18 cellular contexts compared by ENCODE assay signal in the genomic region with DNA sequence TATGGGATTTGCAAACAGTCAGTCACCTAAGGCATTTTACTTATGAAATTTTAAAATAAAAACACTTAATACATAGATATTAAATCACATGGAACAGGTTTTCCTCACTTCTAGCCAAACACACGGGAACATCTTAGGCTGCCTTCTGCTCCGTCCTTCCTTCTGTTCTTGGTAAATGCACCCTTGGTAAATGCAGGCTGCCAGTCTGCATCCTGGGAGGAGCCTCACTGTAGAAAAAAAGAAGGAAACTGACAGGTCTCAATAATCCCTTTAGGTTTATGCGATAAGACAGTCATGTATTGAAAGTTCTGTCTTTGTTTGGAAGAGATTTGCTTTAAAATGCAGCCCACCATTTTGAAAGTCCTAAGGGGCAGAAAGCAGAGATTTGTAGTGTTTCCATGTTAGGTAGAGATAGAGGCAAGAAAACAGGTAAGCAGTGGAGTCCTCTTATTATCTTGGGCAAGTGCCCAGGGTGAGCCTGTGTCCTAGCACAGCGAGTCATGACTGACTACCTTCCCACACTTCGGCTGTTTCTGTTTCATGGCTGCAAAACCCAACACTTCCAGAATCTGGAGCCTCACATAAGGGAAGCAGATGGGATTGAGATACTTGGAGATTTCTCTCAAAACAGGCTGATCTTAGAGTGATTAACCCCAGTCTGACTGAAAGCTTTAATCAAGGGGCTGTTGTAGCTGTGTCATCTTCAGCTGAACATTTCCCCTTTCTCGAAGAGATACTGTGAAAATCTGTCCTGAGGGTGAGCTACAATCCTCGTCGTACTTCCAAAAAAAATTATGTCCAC.
A peak's percentile ranks its signal among the peaks of the same experiment; 100 is the strongest.
DNase-seq lines count a peak whose midpoint lies in the region; ATAC-seq and TF ChIP-seq lines count a peak whose summit lies in the region.
"Had no signal": no experiment of that assay in that cellular context is flagged by ENCODE, and none has a peak within 500 bp of the region (broad histone marks: within the 10 kb centered on the region; RNA-seq: fewer than 3 reads in every experiment).

No MANE protein-coding gene starts in this region.

- H3K4me3 ChIP-seq in naive thymus-derived CD4-positive, alpha-beta T cell (ENCODE audit: low read length) = no peak overlapping the region

- H3K79me1 ChIP-seq in H9 (ENCODE audit: insufficient read depth, low read depth, low read length, poor library complexity, severe bottlenecking) = no peaks in the 10 kb centered on the region

- no peak overlapping the region for H2AFZ ChIP-seq in H9 (ENCODE audit: low read length)

- H3K27me3 Mint-ChIP-seq in H9 (ENCODE audit: low read depth) = peaks cover 2% of the 10 kb centered on the region; the same call in 1 of the 2 replicates
- H3K27me3 Mint-ChIP-seq in WTC11 (ENCODE audit: low read depth) = peaks cover 38% of the 10 kb centered on the region
- peaks cover 0 to 18% (median 0%) of the 10 kb centered on the region in 5 donors for H3K27me3 Mint-ChIP-seq in naive thymus-derived CD4-positive, alpha-beta T cell

- no peak overlapping the region for H3K4me2 ChIP-seq in H9 (ENCODE audit: insufficient read depth, insufficient read length, low read length)

- H2BK15ac ChIP-seq in H9 (ENCODE audit: low read depth, low read length) = 0 out of 2 replicates have a peak overlapping the region, but pooled peaks have one; percentile 65

- no peak for TF ChIP-seq CTCF in H9 (conservative IDR thresholded peaks at IDR 0.05)
- no peak for TF ChIP-seq CTCF in WTC11 (IDR thresholded peaks at IDR 0.05)

- H3K23ac ChIP-seq in H9 (ENCODE audit: insufficient read length, low read depth, low read length) = no peak overlapping the region

- H3T11ph ChIP-seq in H9 (ENCODE audit: low read length) = no peak overlapping the region

- H3K56ac ChIP-seq in H9 (ENCODE audit: insufficient read length, low read depth, low read length) = no peak overlapping the region

- no peaks in the 10 kb centered on the region for H3K23me2 ChIP-seq in H9 (ENCODE audit: insufficient read length, low read depth, low read length, poor library complexity, severe bottlenecking)

- ATAC-seq in WTC11 (peak; percentile 48), GM18498 (IDR thresholded peaks at IDR 0.05; ENCODE audit: unreplicated experiment) (no peak)
- no peak for ATAC-seq in naive thymus-derived CD4-positive, alpha-beta T cell
- ATAC-seq: activated CD8-positive, alpha-beta memory T cell treated with anti-CD3 and anti-CD28 coated beads, Interleukin-2, amount 10 ng/mL, durations not matched to agents 7 days and 5 days; natural killer cell treated with Interleukin-12 subunit alpha and Interleukin-12 subunit beta and Interleukin-15 and Interleukin-18, amount 100 ng/mL, for 72 hours; Right ventricle myocardium inferior had no signal

- H3K36me3 Mint-ChIP-seq in H9 (ENCODE audit: insufficient read depth in 1 of 3, low read depth in 3 of 3) = no peaks in the 10 kb centered on the region
- no peaks in the 10 kb centered on the region for H3K36me3 Mint-ChIP-seq in WTC11
- peaks cover 6 to 12% (median 9%) of the 10 kb centered on the region in 5 donors for H3K36me3 Mint-ChIP-seq in naive thymus-derived CD4-positive, alpha-beta T cell
- H3K36me3 Mint-ChIP-seq: activated CD8-positive, alpha-beta memory T cell treated with anti-CD3 and anti-CD28 coated beads, Interleukin-2, amount 10 ng/mL, durations not matched to agents 7 days and 5 days; CD4-positive, alpha-beta memory T cell; natural killer cell treated with Interleukin-12 subunit alpha and Interleukin-12 subunit beta and Interleukin-15 and Interleukin-18, amount 100 ng/mL, for 72 hours had no signal

- no peaks in the 10 kb centered on the region for H3K36me3 ChIP-seq in naive thymus-derived CD4-positive, alpha-beta T cell (ENCODE audit: control insufficient read depth in 2 of 3, insufficient read depth in 3 of 3, low read length in 3 of 3)

- H3K4me3 Mint-ChIP-seq in H9 (no peak overlapping the region), WTC11 (no peak overlapping the region)
- peak overlapping the region in 9 of 10 donors; percentile 47 to 76 (median 61) for H3K4me3 Mint-ChIP-seq in naive thymus-derived CD4-positive, alpha-beta T cell
- H3K4me3 Mint-ChIP-seq: activated CD8-positive, alpha-beta memory T cell treated with anti-CD3 and anti-CD28 coated beads, Interleukin-2, amount 10 ng/mL, durations not matched to agents 7 days and 5 days; natural killer cell treated with Interleukin-12 subunit alpha and Interleukin-12 subunit beta and Interleukin-15 and Interleukin-18, amount 100 ng/mL, for 72 hours had no signal

- CTCF ChIA-PET in WTC11 (lab: Charles Lee) = interaction anchor here (0.7 to 1.3 kb wide), 2 partner anchors 11 to 454 kb away, joined by 4 read pairs; no protein-coding TSS in a partner anchor
- CTCF ChIA-PET in naive thymus-derived CD4-positive, alpha-beta T cell (lab: Charles Lee) = no interaction called here

- H2BK20ac ChIP-seq in H9 (ENCODE audit: low read depth, low read length, poor library complexity, severe bottlenecking) = no peak overlapping the region

- WGBS in H9 (ENCODE audit: extremely low coverage, insufficient read length, low lambda C conversion rate) = no CpG with 5 or more reads among the region's 8 CpGs

- H4K20me1 ChIP-seq in H9 (ENCODE audit: control insufficient read depth, insufficient read depth, insufficient read length) = no peaks in the 10 kb centered on the region

- no peak overlapping the region for H4K8ac ChIP-seq in H9 (replicated peaks; ENCODE audit: insufficient read length, low read depth, low read length)

- H3K4me1 Mint-ChIP-seq in H9 = peaks cover 17 to 29% of the 10 kb centered on the region in 2 experiments
- H3K4me1 Mint-ChIP-seq in WTC11 = peaks cover 29% of the 10 kb centered on the region
- peaks cover 9 to 36% (median 29%) of the 10 kb centered on the region in 7 donors for H3K4me1 Mint-ChIP-seq in naive thymus-derived CD4-positive, alpha-beta T cell

- no peak overlapping the region for H3K14ac ChIP-seq in H9 (ENCODE audit: insufficient read depth, low read length)

- no peak overlapping the region for H2BK120ac ChIP-seq in H9 (ENCODE audit: low read depth, low read length, poor library complexity, severe bottlenecking)

- no peak overlapping the region for H3K4ac ChIP-seq in H9 (ENCODE audit: low read depth, low read length)

- intact Hi-C loops in naive thymus-derived CD4-positive, alpha-beta T cell (cut with micrococcal nuclease) = loop anchor here in 1 of 2 donors (1.0 kb wide), 2 partner anchors 12 to 26 kb away; no protein-coding TSS in a partner anchor

- no peak overlapping the region for H4K5ac ChIP-seq in H9 (ENCODE audit: insufficient read length, low read depth, low read length)

- no peak overlapping the region for H2BK5ac ChIP-seq in H9 (ENCODE audit: insufficient read length, low read length)

- DNase-seq in NOMO-1 treated with DMSO at 0.1 percent for 48 hours (lab: John Stamatoyannopoulos, UW; ENCODE audit: unreplicated experiment) (peak; percentile 7), NOMO-1 treated with dmso at 0.1 percent for 144 hours (lab: John Stamatoyannopoulos, UW; ENCODE audit: unreplicated experiment) (no peak), H9 (no peak), WTC11 (ENCODE audit: low spot score) (no peak), NCI-H1105 (lab: John Stamatoyannopoulos, UW) (no peak), HCEC 1CT (no peak)
- DNase-seq in naive thymus-derived CD4-positive, alpha-beta T cell = no peak
- DNase-seq: activated CD8-positive, alpha-beta memory T cell treated with anti-CD3 and anti-CD28 coated beads, Interleukin-2, amount 10 ng/mL, durations not matched to agents 7 days and 5 days; activated naive CD4-positive, alpha-beta T cell treated with anti-CD3 and anti-CD28 coated beads, Interleukin-2, amount 50 U/mL, for 16 hours; CD4-positive, alpha-beta memory T cell; effector memory CD4-positive, alpha-beta T cell; NCI-H1694; NCI-H774; stimulated activated CD4-positive, alpha-beta T cell treated with anti-CD3 and anti-CD28 coated beads, Interleukin-15, amount 100 ng/mL, for 24 hours; substantia nigra had no signal

- no peak overlapping the region for H2AK5ac ChIP-seq in H9 (ENCODE audit: insufficient read length, low read length)

- POLR2A ChIA-PET in WTC11 (lab: Charles Lee) = no interaction called here
- POLR2A ChIA-PET in naive thymus-derived CD4-positive, alpha-beta T cell (lab: Charles Lee) = no interaction called here

- H3K27ac Mint-ChIP-seq in H9 (peak overlapping the region in 1 of 3 experiments; percentile 39; a peak in 1 of 7 replicates), WTC11 (no peak overlapping the region)
- peak overlapping the region; percentile 61 to 97 (median 86) for H3K27ac Mint-ChIP-seq in naive thymus-derived CD4-positive, alpha-beta T cell
- H3K27ac Mint-ChIP-seq: activated CD8-positive, alpha-beta memory T cell treated with anti-CD3 and anti-CD28 coated beads, Interleukin-2, amount 10 ng/mL, durations not matched to agents 7 days and 5 days; CD4-positive, alpha-beta memory T cell; natural killer cell treated with Interleukin-12 subunit alpha and Interleukin-12 subunit beta and Interleukin-15 and Interleukin-18, amount 100 ng/mL, for 72 hours had no signal

- no peak overlapping the region for H4K91ac ChIP-seq in H9 (ENCODE audit: insufficient read length, low read depth, low read length)

- no peaks in the 10 kb centered on the region for H3K9me3 ChIP-seq in H9 (ENCODE audit: control insufficient read depth, low read depth, low read length)
- no peaks in the 10 kb centered on the region for H3K9me3 ChIP-seq in naive thymus-derived CD4-positive, alpha-beta T cell (ENCODE audit: control insufficient read depth in 2 of 3, low read length in 3 of 3)

- no peaks in the 10 kb centered on the region; a peak in 2 of 5 replicates for H3K9me3 Mint-ChIP-seq in H9
- H3K9me3 Mint-ChIP-seq in WTC11 = peaks cover 12% of the 10 kb centered on the region
- H3K9me3 Mint-ChIP-seq in naive thymus-derived CD4-positive, alpha-beta T cell = peaks cover 0 to 21% (median 15%) of the 10 kb centered on the region in 11 donors
- H3K9me3 Mint-ChIP-seq: natural killer cell treated with Interleukin-12 subunit alpha and Interleukin-12 subunit beta and Interleukin-15 and Interleukin-18, amount 100 ng/mL, for 72 hours had no signal

- H3K4me1 ChIP-seq in H9 (ENCODE audit: insufficient read depth, low read length) = no peaks in the 10 kb centered on the region; the same call in 1 of the 2 replicates
- peaks cover 0 to 25% of the 10 kb centered on the region in 2 donors for H3K4me1 ChIP-seq in naive thymus-derived CD4-positive, alpha-beta T cell (ENCODE audit: control insufficient read depth in 2 of 2, insufficient read depth in 2 of 2, low read length in 2 of 2)

- no peak overlapping the region for H3K27ac ChIP-seq in H9 (ENCODE audit: insufficient read length, low read depth, low read length)
- peak overlapping the region; percentile 10 for H3K27ac ChIP-seq in naive thymus-derived CD4-positive, alpha-beta T cell (ENCODE audit: low read depth, low read length)

- no peak overlapping the region for H3K9ac ChIP-seq in H9 (ENCODE audit: extremely low read depth, insufficient read length, low read length)

- no peaks in the 10 kb centered on the region for H3K27me3 ChIP-seq in H9 (ENCODE audit: insufficient read depth, low read length)
- peaks cover 0 to 4% of the 10 kb centered on the region in 2 donors for H3K27me3 ChIP-seq in naive thymus-derived CD4-positive, alpha-beta T cell (ENCODE audit: control insufficient read depth in 2 of 2, insufficient read depth in 2 of 2, low read length in 2 of 2)

- no peak overlapping the region for H3K18ac ChIP-seq in H9 (ENCODE audit: insufficient read length, low read depth, low read length)

- H3K79me2 ChIP-seq in H9 (ENCODE audit: insufficient read depth, low read length) = no peaks in the 10 kb centered on the region

- no peak overlapping the region for H2BK12ac ChIP-seq in H9 (ENCODE audit: insufficient read length, low read depth, low read length)

Comparison
In these comparisons a context has a peak if more than half of its experiments do, and no peak if none do; other contexts are left out.
1. H3K4me3 Mint-ChIP-seq: peak in naive thymus-derived CD4-positive, alpha-beta T cell (9 of 10); none in H9 (0 of 2) and WTC11 (single experiment).